ENCODE assay signal across 8 cellular contexts in genomic region chr7:26078437-26079362, GRCh38.
A peak's percentile ranks its signal among the peaks of the same experiment; 100 is the strongest.
DNase-seq lines count a peak whose midpoint lies in the region; ATAC-seq lines count a peak whose summit lies in the region.

No MANE protein-coding gene starts in this region.

- no peaks in the 10 kb centered on the region for H3K4me1 Mint-ChIP-seq in central memory CD8-positive, alpha-beta T cell

- ATAC-seq in GM19043 (IDR thresholded peaks at IDR 0.05; ENCODE audit: low read depth, unreplicated experiment) (peak; percentile 83), HG03354 (IDR thresholded peaks at IDR 0.05; ENCODE audit: poor library complexity, severe bottlenecking, unreplicated experiment) (peak; percentile 96)
- peak; percentile 98 for ATAC-seq in central memory CD8-positive, alpha-beta T cell (replicated peaks; ENCODE audit: extremely low read depth, poor library complexity, severe bottlenecking)

- peaks cover 73% of the 10 kb centered on the region for H3K27me3 Mint-ChIP-seq in central memory CD8-positive, alpha-beta T cell

- H3K27ac Mint-ChIP-seq in central memory CD8-positive, alpha-beta T cell (ENCODE audit: low read depth), result no peak overlapping the region

- no peaks in the 10 kb centered on the region for H3K36me3 Mint-ChIP-seq in central memory CD8-positive, alpha-beta T cell (ENCODE audit: insufficient read depth)

- no peaks in the 10 kb centered on the region for H3K9me3 Mint-ChIP-seq in central memory CD8-positive, alpha-beta T cell

- no peak overlapping the region for H3K4me3 Mint-ChIP-seq in central memory CD8-positive, alpha-beta T cell

- DNase-seq in AG20443 (ENCODE audit: low spot score) (peak; percentile 48), NCI-H226 (peak; percentile 32), medulla oblongata (ENCODE audit: extremely low spot score) (peak; percentile 81)
- peak; percentile 59 for DNase-seq in activated CD4-positive, CD25-positive, alpha-beta regulatory T cell treated with anti-CD3 and anti-CD28 coated beads, Interleukin-2, amount 50 U/mL, for 72 hours
- DNase-seq in central memory CD8-positive, alpha-beta T cell (ENCODE audit: low spot score in 2 of 2), result peak; percentile 57 to 66
- DNase-seq in stimulated activated CD8-positive, alpha-beta memory T cell treated with anti-CD3 and anti-CD28 coated beads, Interleukin-2, amount 100 ng/mL, for 1 hour (ENCODE audit: low read depth in 2 of 2), result peak; percentile 56 to 68

Comparison
In these comparisons a context has a peak if more than half of its experiments do, and no peak if none do; other contexts are left out.
1. Peak in every context shown above with its lines: DNase-seq and ATAC-seq.